In the genomic region with DNA sequence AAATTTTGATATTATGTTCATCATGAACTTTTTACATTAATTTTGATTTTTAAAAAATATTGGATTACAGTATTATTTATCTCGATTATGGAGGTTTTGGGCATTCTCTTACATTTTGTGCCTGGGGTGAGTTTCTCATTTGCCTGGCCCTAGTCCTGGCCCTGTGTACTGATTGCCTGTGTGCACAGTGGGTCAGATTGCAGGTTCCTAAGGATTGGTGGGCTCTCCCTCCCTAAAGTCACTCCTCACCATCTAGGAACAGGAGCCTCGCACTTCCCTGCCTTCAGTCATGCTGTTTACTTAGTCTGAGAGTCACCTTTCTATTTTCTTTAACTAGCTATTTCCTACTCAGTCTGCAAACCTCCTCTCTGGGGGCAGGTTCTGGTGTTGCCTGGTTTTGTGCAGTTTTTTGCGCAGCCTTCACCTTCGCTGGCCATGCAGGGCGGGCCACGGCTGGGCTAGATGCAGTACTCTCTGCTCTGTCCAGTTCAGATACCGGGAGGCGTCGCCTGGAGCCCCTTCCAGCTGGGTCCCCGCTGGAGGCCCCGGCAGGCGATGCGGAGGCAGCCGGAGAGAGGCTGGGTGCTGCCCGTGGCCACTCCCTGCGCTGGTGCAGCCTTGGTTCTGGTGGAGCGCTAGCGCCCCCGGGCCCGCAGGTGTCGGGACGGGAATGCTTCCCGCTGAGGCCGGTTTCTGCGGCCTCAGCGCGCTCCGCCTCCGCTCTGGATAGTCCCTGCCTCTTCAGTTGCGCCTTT, we compare ENCODE assay signal across 7 cellular contexts. TPM values are rescaled to one million over a fixed set of nuclear protein-coding genes. Genes with fewer than 3 reads are reported as not detected.
DNase-seq lines count a peak whose midpoint lies in the region; ATAC-seq and TF ChIP-seq lines count a peak whose summit lies in the region.

No MANE protein-coding gene starts in this region.

- no peaks in the 10 kb centered on the region for H3K9me3 Mint-ChIP-seq in activated CD4-positive, alpha-beta T cell treated with anti-CD3 and anti-CD28 coated beads for 36 hours (ENCODE audit: low read depth)

- H3K27ac ChIP-seq in ectodermal cell (ENCODE audit: insufficient read depth, low read depth, low read length, poor library complexity, severe bottlenecking) = no peak overlapping the region
- no peak overlapping the region for H3K27ac ChIP-seq in mesenchymal stem cell (ENCODE audit: low read length, poor library complexity, severe bottlenecking)

- POLR2A ChIA-PET in activated CD4-positive, alpha-beta T cell treated with anti-CD3 and anti-CD28 coated beads for 36 hours (lab: Charles Lee) = no interaction called here

- no peak overlapping the region for H3K23ac ChIP-seq in mesenchymal stem cell (ENCODE audit: low read length in 2 of 2)

- peak overlapping the region; percentile 40 for H3K4me3 ChIP-seq in ectodermal cell (ENCODE audit: insufficient read depth, low read depth, low read length)
- H3K4me3 ChIP-seq in mesenchymal stem cell (ENCODE audit: insufficient read depth in 1 of 2, low read depth in 1 of 2, low read length in 2 of 2) = peak overlapping the region in 1 of 2 experiments; percentile 73

- H3K4me3 Mint-ChIP-seq in activated CD4-positive, alpha-beta T cell treated with anti-CD3 and anti-CD28 coated beads for 36 hours = peak overlapping the region; percentile 48

- peaks cover 5% of the 10 kb centered on the region for H3K4me1 Mint-ChIP-seq in activated CD4-positive, alpha-beta T cell treated with anti-CD3 and anti-CD28 coated beads for 36 hours

- H3K4me2 ChIP-seq in mesenchymal stem cell (ENCODE audit: low read length, poor library complexity, severe bottlenecking) = peak overlapping the region; percentile 66

- H2BK15ac ChIP-seq in mesenchymal stem cell (ENCODE audit: low read depth, poor library complexity, severe bottlenecking) = no peak overlapping the region

- no peak overlapping the region for H2BK12ac ChIP-seq in mesenchymal stem cell (ENCODE audit: low read length in 2 of 2)

- no peak overlapping the region for H3K4ac ChIP-seq in mesenchymal stem cell (ENCODE audit: low read depth in 1 of 2, low read length in 2 of 2)

- no peak overlapping the region for H2AK5ac ChIP-seq in mesenchymal stem cell (ENCODE audit: low read length, severe bottlenecking)

- no peak overlapping the region for H4K91ac ChIP-seq in mesenchymal stem cell (ENCODE audit: low read length)

- TF ChIP-seq CTCF in GM12874 (IDR thresholded peaks at IDR 0.05; ENCODE audit: insufficient read depth, low read depth, low read length) = peak; percentile 43

- intact Hi-C loops in activated CD4-positive, alpha-beta T cell treated with anti-CD3 and anti-CD28 coated beads for 36 hours (cut with DNase I, micrococcal nuclease) = loop anchor here (1.0 to 10.0 kb wide), 5 partner anchors 56 to 584 kb away; no protein-coding TSS in a partner anchor

- H3K18ac ChIP-seq in mesenchymal stem cell (ENCODE audit: low read depth in 1 of 2, low read length in 2 of 2) = no peak overlapping the region

- peaks cover 51% of the 10 kb centered on the region for H3K27me3 Mint-ChIP-seq in activated CD4-positive, alpha-beta T cell treated with anti-CD3 and anti-CD28 coated beads for 36 hours

- DNase-seq in LoVo (ENCODE audit: low spot score) = peak; percentile 44
- DNase-seq in activated CD4-positive, alpha-beta T cell treated with anti-CD3 and anti-CD28 coated beads for 36 hours = peak; percentile 80
- DNase-seq in mesenchymal stem cell = no peak
- DNase-seq in stimulated activated CD8-positive, alpha-beta memory T cell treated with anti-CD3 and anti-CD28 coated beads, Interleukin-7, amount 100 ng/mL, for 24 hours (ENCODE audit: low read depth) = peak; percentile 12

- no peak overlapping the region for H3K14ac ChIP-seq in mesenchymal stem cell (ENCODE audit: low read length in 2 of 2)

- H3K79me1 ChIP-seq in mesenchymal stem cell (replicated peaks; ENCODE audit: low read length, poor library complexity, severe bottlenecking) = no peaks in the 10 kb centered on the region

- no peak overlapping the region for H2BK120ac ChIP-seq in mesenchymal stem cell (ENCODE audit: low read depth, low read length)

- H3K36me3 Mint-ChIP-seq in activated CD4-positive, alpha-beta T cell treated with anti-CD3 and anti-CD28 coated beads for 36 hours (ENCODE audit: low read depth) = no peaks in the 10 kb centered on the region

- H4K8ac ChIP-seq in mesenchymal stem cell (ENCODE audit: low read length) = no peak overlapping the region

- H3K9me3 ChIP-seq in ectodermal cell (ENCODE audit: control insufficient read depth, low read length) (no peaks in the 10 kb centered on the region), mesenchymal stem cell (ENCODE audit: control insufficient read depth, low read length) (no peaks in the 10 kb centered on the region)

- ATAC-seq in activated CD4-positive, alpha-beta T cell treated with anti-CD3 and anti-CD28 coated beads for 36 hours = peak; percentile 99
- ATAC-seq in GM21390 (IDR thresholded peaks at IDR 0.05; ENCODE audit: unreplicated experiment) = no peak

- H3K27ac Mint-ChIP-seq in activated CD4-positive, alpha-beta T cell treated with anti-CD3 and anti-CD28 coated beads for 36 hours = no peak overlapping the region

- H3K9ac ChIP-seq in mesenchymal stem cell (ENCODE audit: low read length) = peak overlapping the region; percentile 44

- H3K36me3 ChIP-seq in ectodermal cell (ENCODE audit: control insufficient read depth, insufficient read depth, low read length) (no peaks in the 10 kb centered on the region), mesenchymal stem cell (ENCODE audit: control insufficient read depth in 1 of 2, insufficient read depth in 2 of 2, low read depth in 1 of 2, low read length in 2 of 2) (no peaks in the 10 kb centered on the region)

- CTCF ChIA-PET in activated CD4-positive, alpha-beta T cell treated with anti-CD3 and anti-CD28 coated beads for 36 hours (lab: Charles Lee) = interaction anchor here (0.7 to 0.8 kb wide), 2 partner anchors 12 to 51 kb away, joined by 3 to 6 read pairs; no protein-coding TSS in a partner anchor

- H3K27me3 ChIP-seq in ectodermal cell (ENCODE audit: control insufficient read depth, insufficient read depth, low read length, poor library complexity, severe bottlenecking) = peaks cover 19% of the 10 kb centered on the region
- peaks cover 15 to 33% of the 10 kb centered on the region in 2 experiments for H3K27me3 ChIP-seq in mesenchymal stem cell (ENCODE audit: control insufficient read depth in 1 of 2, insufficient read depth in 1 of 2, low read length in 2 of 2)

- H2BK5ac ChIP-seq in mesenchymal stem cell (ENCODE audit: low read depth, low read length, poor library complexity, severe bottlenecking) = no peak overlapping the region

- 13 to 14% methylated on average over 30 of the region's 30 CpGs for WGBS in ectodermal cell, 2 experiments
- 14% methylated on average over 30 of the region's 30 CpGs for WGBS in mesenchymal stem cell

- H3K4me1 ChIP-seq in ectodermal cell (ENCODE audit: control insufficient read depth, insufficient read depth, low read length) (peaks cover 6% of the 10 kb centered on the region), mesenchymal stem cell (ENCODE audit: control insufficient read depth, insufficient read depth, low read depth, low read length) (peaks cover 11% of the 10 kb centered on the region)

- H2AFZ ChIP-seq in mesenchymal stem cell (ENCODE audit: low read depth, low read length) = peak overlapping the region; percentile 31

RNA-seq across cellular contexts. Expression of a gene that starts 23.3 kb away (rescaled TPM):
- not detected for total RNA-seq in activated CD4-positive, alpha-beta T cell treated with anti-CD3 and anti-CD28 coated beads for 36 hours
- polyA plus RNA-seq in ectodermal cell (2013, experiment 1 of 4) = 0.22 TPM
- 0.14 TPM for polyA plus RNA-seq in ectodermal cell (2013, experiment 2 of 4)
- polyA plus RNA-seq in ectodermal cell (2013, experiment 3 of 4) = 0.16 TPM
- 0.16 TPM for polyA plus RNA-seq in ectodermal cell (2013, experiment 4 of 4)
- not detected for polyA plus RNA-seq in mesenchymal stem cell (2013, experiment 1 of 2)
- polyA plus RNA-seq in mesenchymal stem cell (2013, experiment 2 of 2) = not detected
